Comparison of ENCODE assay signal across 8 cellular contexts in genomic region chr19:4456843-4457653, GRCh38. TPM values are rescaled to one million over a fixed set of nuclear protein-coding genes. Genes with fewer than 3 reads are reported as not detected.
DNase-seq lines count a peak whose midpoint lies in the region; ATAC-seq and TF ChIP-seq lines count a peak whose summit lies in the region.

No MANE protein-coding gene starts in this region.

- CTCF ChIA-PET in GM10248 (lab: Yijun Ruan, JAX) = interaction anchor here (1.2 to 1.5 kb wide), 2 partner anchors 57 to 68 kb away, joined by 3 to 5 read pairs; partner anchors contain the start of gene SH3GL1
- CTCF ChIA-PET in OCI-LY7 (lab: Charles Lee; ENCODE audit: unreplicated experiment) = no interaction called here

- H3K4me3 ChIP-seq in OCI-LY7 (ENCODE audit: low read depth, low read length, poor library complexity, severe bottlenecking) (peak overlapping the region; percentile 82), adrenal gland (peak overlapping the region in 3 of 4 donors; percentile 37 to 95 (median 80))

- H3K9me3 ChIP-seq in OCI-LY7 (ENCODE audit: low read length) (no peaks in the 10 kb centered on the region), adrenal gland (replicated peaks in 1 of 3) (no peaks in the 10 kb centered on the region)

- peaks cover 12% of the 10 kb centered on the region; the same call in 1 of the 2 replicates for H3K36me3 ChIP-seq in OCI-LY7 (ENCODE audit: insufficient read depth, low read length)
- peaks cover 0 to 15% of the 10 kb centered on the region in 2 donors for H3K36me3 ChIP-seq in adrenal gland (replicated peaks in 1 of 2)

- H3K9me2 ChIP-seq in OCI-LY7 (ENCODE audit: insufficient read depth, low read length) = no peaks in the 10 kb centered on the region

- ATAC-seq in HG02852 (IDR thresholded peaks at IDR 0.05; ENCODE audit: unreplicated experiment) (peak; percentile 27), left cardiac atrium (peak; percentile 56 to 60), HG02884 (IDR thresholded peaks at IDR 0.05; ENCODE audit: unreplicated experiment) (no peak)

- TF ChIP-seq CTCF in GM10248 (IDR thresholded peaks at IDR 0.05; ENCODE audit: control extremely low read depth, extremely low read depth, low read depth, missing control alignments) (no peak), OCI-LY7 (conservative IDR thresholded peaks at IDR 0.05; ENCODE audit: low read length) (no peak), adrenal gland (IDR thresholded peaks at IDR 0.05) (no peak)

- no peak overlapping the region for H2AFZ ChIP-seq in OCI-LY7 (ENCODE audit: low read length)

- H3K79me2 ChIP-seq in OCI-LY7 (ENCODE audit: insufficient read depth, low read depth, low read length) = peaks cover 11% of the 10 kb centered on the region; the same call in 1 of the 2 replicates

- DNase-seq in GM10248 (ENCODE audit: extremely low spot score) = peak; percentile 82
- DNase-seq in OCI-LY7 (ENCODE audit: low spot score) = peak; percentile 69
- peak; percentile 50 to 69 (median 64) for DNase-seq in adrenal gland
- peak; percentile 65 for DNase-seq in left cardiac atrium
- peak; percentile 33 for DNase-seq in putamen (ENCODE audit: low spot score)
- DNase-seq in RKO (ENCODE audit: low spot score) = no peak

- BruUV-seq in OCI-LY7 (replicated peaks; lab: Mats Ljungman, UMichigan) = no TSS peak

- H3K27ac ChIP-seq in OCI-LY7 (ENCODE audit: low read depth, low read length, poor library complexity, severe bottlenecking) (peak overlapping the region; percentile 32), adrenal gland (peak overlapping the region; percentile 77 to 95 (median 88))

- intact Hi-C loops in OCI-LY7 (cut with micrococcal nuclease; ENCODE audit: unreplicated experiment) (no loop called here), adrenal gland (cut with DNase I) (loop anchor here in 1 of 2 donors (10.0 kb wide), 1 partner anchor 52 kb away; the partner anchor contains the start of genes CHAF1A and SH3GL1), left cardiac atrium (cut with DNase I) (loop anchor here (10.0 kb wide), 1 partner anchor 52 kb away; the partner anchor contains the start of genes CHAF1A (in 2 of the 2) and SH3GL1 (in 2 of the 2))

- H3K4me1 ChIP-seq in OCI-LY7 (ENCODE audit: insufficient read depth, low read length, poor library complexity, severe bottlenecking) (peaks cover 15% of the 10 kb centered on the region), adrenal gland (replicated peaks in 1 of 2) (peaks cover 33 to 40% of the 10 kb centered on the region in 2 donors)

- no peaks in the 10 kb centered on the region for H3K27me3 ChIP-seq in adrenal gland

- H3K4me2 ChIP-seq in OCI-LY7 (ENCODE audit: low read length) = peak overlapping the region; percentile 99

- WGBS in adrenal gland, 4 donors = 0 to 3% (median 2%) methylated on average over 16 to 46 of the region's 53 CpGs

- POLR2A ChIA-PET in GM10248 (lab: Yijun Ruan, JAX) (interaction anchor here (0.6 to 1.4 kb wide), 3 partner anchors 14 to 1226 kb away, joined by 3 to 4 read pairs (median 3); no protein-coding TSS in a partner anchor), OCI-LY7 (lab: Charles Lee) (interaction anchor here (0.6 to 0.7 kb wide), 4 partner anchors 14 to 859 kb away, joined by 3 to 4 read pairs (median 3); no protein-coding TSS in a partner anchor)

- TF ChIP-seq POLR2A in adrenal gland (IDR thresholded peaks at IDR 0.05) = no peak

- H4K20me1 ChIP-seq in OCI-LY7 (ENCODE audit: insufficient read depth, low read length) = no peaks in the 10 kb centered on the region; the same call in 1 of the 2 replicates

RNA-seq across cellular contexts. Expression of gene UBXN6, which starts 0.5 kb away (rescaled TPM):
- 42.3 and 43.5 TPM in 2 replicates for total RNA-seq in OCI-LY7 (2014; rRNA removed; shearing (Covaris generic))
- 51.9 and 57.0 TPM in 2 replicates for total RNA-seq in OCI-LY7 (2022)
- 100 to 1,000 TPM; 165 to 317 (median 268) TPM for total RNA-seq in adrenal gland
- 100 to 1,000 TPM in 2 of 3 donors, 10 to 100 TPM in 1; 53.9 to 257 (median 250) TPM for polyA plus RNA-seq in adrenal gland
- total RNA-seq in left cardiac atrium = 100 to 1,000 TPM in 1 of 2 donors, 10 to 100 TPM in 1; 96.9 to 101 TPM

RNA-seq across cellular contexts. Expression of gene HDGFL2, which starts 15.0 kb away (rescaled TPM):
- 54.5 and 79.9 TPM in 2 replicates for total RNA-seq in OCI-LY7 (2014; rRNA removed; shearing (Covaris generic))
- total RNA-seq in OCI-LY7 (2022) (77.3 and 85.9 TPM in 2 replicates), adrenal gland (10 to 100 TPM; 29.9 to 54.6 (median 34.9) TPM), left cardiac atrium (10 to 100 TPM; 20.9 to 25.9 TPM)
- polyA plus RNA-seq in adrenal gland = 10 to 100 TPM; 22.0 to 74.7 (median 55.8) TPM

RNA-seq across cellular contexts. Expression of gene CHAF1A, which starts 54.6 kb away (rescaled TPM):
- total RNA-seq in OCI-LY7 (2014; rRNA removed; shearing (Covaris generic)) = 107 and 108 TPM in 2 replicates
- total RNA-seq in OCI-LY7 (2022) (119 and 128 TPM in 2 replicates), adrenal gland (10 to 100 TPM in 2 of 8 donors, 1 to 10 TPM in 6; 3.4 to 14.6 (median 8.7) TPM), left cardiac atrium (1 to 10 TPM; 5.2 to 8.4 TPM)
- 1 to 10 TPM; 4.0 to 8.2 (median 7.3) TPM for polyA plus RNA-seq in adrenal gland

RNA-seq across cellular contexts. Expression of gene SH3GL1, which starts 56.7 kb away (rescaled TPM):
- total RNA-seq in OCI-LY7 (2014; rRNA removed; shearing (Covaris generic)) = 24.3 and 33.2 TPM in 2 replicates
- total RNA-seq in OCI-LY7 (2022) = 38.9 and 39.0 TPM in 2 replicates
- total RNA-seq in adrenal gland = 100 to 1,000 TPM in 1 of 8 donors, 10 to 100 TPM in 7; 69.9 to 112 (median 87.4) TPM
- polyA plus RNA-seq in adrenal gland = 100 to 1,000 TPM in 1 of 3 donors, 10 to 100 TPM in 2; 20.9 to 104 (median 96.4) TPM
- 10 to 100 TPM; 31.4 to 39.4 TPM for total RNA-seq in left cardiac atrium

Comparison
In these comparisons a context has a peak if more than half of its experiments do, and no peak if none do; other contexts are left out.
1. RNA of gene CHAF1A, which starts 54.6 kb away (total RNA-seq): 107 to 128 TPM in OCI-LY7; 3.4 to 14.6 TPM in adrenal gland and 5.2 to 8.4 TPM in left cardiac atrium; every median in the first group is over 4 times any median in the second.